1 cellular context compared by ENCODE assay signal in the genomic region with DNA sequence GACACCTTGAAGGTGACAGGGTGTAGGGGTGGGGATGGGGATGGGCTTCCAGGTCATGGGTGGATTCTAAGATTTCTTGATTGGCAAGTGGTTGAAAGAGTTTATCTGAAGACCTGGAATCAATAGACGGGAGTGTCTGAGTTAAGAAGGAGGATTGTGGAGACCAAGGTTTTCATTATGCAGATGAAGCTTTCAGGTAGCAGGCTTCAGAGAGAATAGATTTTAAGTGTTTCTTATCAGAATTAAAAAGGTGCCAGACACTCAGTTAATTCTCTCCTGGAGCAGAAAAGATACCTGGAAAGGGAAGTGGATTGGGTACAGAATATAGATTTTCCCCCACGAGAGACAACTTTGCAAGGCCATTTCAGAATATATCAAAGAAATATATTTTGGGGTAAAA.
TF ChIP-seq lines count a peak whose summit lies in the region.

No MANE protein-coding gene starts in this region.

TF ChIP-seq in IMR-90, 13 proteins besides CTCF, POLR2A, EP300 and RAD21 (continued from another document):
- TF ChIP-seq ELK1 (IDR thresholded peaks at IDR 0.05; ENCODE audit: borderline replicate concordance, low read depth, low read length): no peak
- no peak for TF ChIP-seq MAZ (IDR thresholded peaks at IDR 0.05; ENCODE audit: borderline replicate concordance, low read depth, low read length)
- TF ChIP-seq FOS (IDR thresholded peaks at IDR 0.05; ENCODE audit: low read depth, low read length): no peak
- no peak for TF ChIP-seq RFX5 (IDR thresholded peaks at IDR 0.05; ENCODE audit: low read depth, low read length)
- TF ChIP-seq SMC3 (IDR thresholded peaks at IDR 0.05; ENCODE audit: low read depth, low read length): no peak
